Comparison of ENCODE assay signal across 14 cellular contexts in the genomic region with DNA sequence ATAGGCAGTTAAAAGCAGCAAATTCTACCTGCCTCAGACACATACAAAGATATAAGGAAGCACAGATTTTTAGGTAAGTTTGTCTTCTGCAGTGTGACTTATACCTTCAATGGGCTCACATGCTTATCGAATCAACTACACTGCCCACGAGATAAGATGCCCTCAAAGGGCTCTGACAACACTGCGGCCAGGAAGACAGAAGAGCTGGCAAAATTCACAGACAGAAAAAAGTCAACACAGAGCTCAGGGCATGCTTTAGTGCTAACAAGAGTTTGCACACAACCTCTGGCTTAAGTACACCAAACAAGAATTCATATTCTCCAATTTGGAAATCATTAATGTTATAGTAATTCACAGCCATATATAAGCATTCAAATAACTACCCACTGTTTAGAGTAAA.
DNase-seq lines count a peak whose midpoint lies in the region; ATAC-seq and TF ChIP-seq lines count a peak whose summit lies in the region.
"Had no signal": no experiment of that assay in that cellular context is flagged by ENCODE, and none has a peak within 500 bp of the region (broad histone marks: within the 10 kb centered on the region; RNA-seq: fewer than 3 reads in every experiment).

No MANE protein-coding gene starts in this region.

- intact Hi-C loops in cardiac septum (cut with DNase I), result loop anchor here (10.0 kb wide), 1 partner anchor 116 kb away; a partner anchor contains a TSS

- POLR2A ChIA-PET in CD8-positive, alpha-beta memory T cell (lab: Charles Lee), result no interaction called here

- no peak for ATAC-seq in GM18907 (IDR thresholded peaks at IDR 0.05; ENCODE audit: unreplicated experiment)
- no peak for ATAC-seq in GM21528 (IDR thresholded peaks at IDR 0.05; ENCODE audit: low FRiP score, unreplicated experiment)

- H3K4me3 ChIP-seq in cardiac muscle cell, result no peak overlapping the region
- H3K4me3 ChIP-seq in CD8-positive, alpha-beta memory T cell (ENCODE audit: low read length), result no peak overlapping the region

- H3K9me3 ChIP-seq in cardiac muscle cell (ENCODE audit: low read depth), result no peaks in the 10 kb centered on the region
- H3K9me3 ChIP-seq in CD8-positive, alpha-beta memory T cell (ENCODE audit: low read length), result no peaks in the 10 kb centered on the region

- H3K27me3 ChIP-seq in cardiac muscle cell, result no peaks in the 10 kb centered on the region
- H3K27me3 ChIP-seq in CD8-positive, alpha-beta memory T cell (ENCODE audit: insufficient read depth, low read length, poor library complexity, severe bottlenecking), result no peaks in the 10 kb centered on the region

- H3K9me3 Mint-ChIP-seq in CD8-positive, alpha-beta memory T cell, result no peaks in the 10 kb centered on the region
- H3K9me3 Mint-ChIP-seq in chondrocyte (ENCODE audit: low read depth) (no peaks in the 10 kb centered on the region), osteocyte (ENCODE audit: unreplicated experiment) (peaks cover 3% of the 10 kb centered on the region)

- no peak for TF ChIP-seq CTCF in cardiac muscle cell (IDR thresholded peaks at IDR 0.05; ENCODE audit: low read depth, low read length)
- no peak for TF ChIP-seq CTCF in chondrocyte (IDR thresholded peaks at IDR 0.05)
- TF ChIP-seq CTCF in osteocyte (IDR thresholded peaks at IDR 0.05), result no peak

- CTCF ChIA-PET in CD8-positive, alpha-beta memory T cell (lab: Charles Lee), result no interaction called here

- peaks cover 0 to 68% (median 15%) of the 10 kb centered on the region in 3 donors for H3K36me3 Mint-ChIP-seq in CD8-positive, alpha-beta memory T cell
- peaks cover 20% of the 10 kb centered on the region for H3K36me3 Mint-ChIP-seq in chondrocyte (ENCODE audit: low read depth)
- peaks cover 29% of the 10 kb centered on the region for H3K36me3 Mint-ChIP-seq in osteocyte (ENCODE audit: unreplicated experiment)

- no peaks in the 10 kb centered on the region for H3K36me3 ChIP-seq in cardiac muscle cell
- peaks cover 5% of the 10 kb centered on the region for H3K36me3 ChIP-seq in CD8-positive, alpha-beta memory T cell (ENCODE audit: insufficient read depth, low read length)

- H3K4me1 ChIP-seq in cardiac muscle cell (ENCODE audit: low read depth), result peaks cover 19% of the 10 kb centered on the region
- H3K4me1 ChIP-seq in CD8-positive, alpha-beta memory T cell (ENCODE audit: insufficient read depth, low read length), result no peaks in the 10 kb centered on the region

- H3K27ac ChIP-seq in cardiac muscle cell, result peak overlapping the region; percentile 35
- no peak overlapping the region for H3K27ac ChIP-seq in CD8-positive, alpha-beta memory T cell (ENCODE audit: low read depth, low read length)
- H3K27ac ChIP-seq: KMS-11, RWPE1 had no signal

- no peak for DNase-seq in cardiac muscle cell (ENCODE audit: low read depth in 1 of 2, low spot score in 1 of 2)
- DNase-seq in cardiac septum (ENCODE audit: low spot score), result no peak
- DNase-seq in CD8-positive, alpha-beta memory T cell, result no peak
- DNase-seq in chondrocyte (ENCODE audit: low spot score), result no peak
- no peak for DNase-seq in osteocyte (ENCODE audit: extremely low spot score, unreplicated experiment)
- no peak for DNase-seq in NCI-H1436 treated with DMSO at 0.1 percent for 48 hours (lab: John Stamatoyannopoulos, UW)
- DNase-seq: GOT3, NCI-H1092, NCI-H1694 treated with DMSO at 0.1 percent for 48 hours, NCI-H446 had no signal

- H3K4me3 Mint-ChIP-seq in CD8-positive, alpha-beta memory T cell, result no peak overlapping the region
- no peak overlapping the region for H3K4me3 Mint-ChIP-seq in chondrocyte (ENCODE audit: unreplicated experiment)
- no peak overlapping the region for H3K4me3 Mint-ChIP-seq in osteocyte (ENCODE audit: unreplicated experiment)

- peak overlapping the region in 5 of 8 donors; percentile 38 to 78 (median 55) for H3K27ac Mint-ChIP-seq in CD8-positive, alpha-beta memory T cell
- H3K27ac Mint-ChIP-seq in chondrocyte (ENCODE audit: unreplicated experiment) (peak overlapping the region; percentile 43), osteocyte (ENCODE audit: unreplicated experiment) (peak overlapping the region; percentile 8)

- H3K27me3 Mint-ChIP-seq in CD8-positive, alpha-beta memory T cell, result no peaks in the 10 kb centered on the region
- H3K27me3 Mint-ChIP-seq in chondrocyte (ENCODE audit: low read depth) (no peaks in the 10 kb centered on the region), osteocyte (ENCODE audit: unreplicated experiment) (no peaks in the 10 kb centered on the region)

- H3K4me1 Mint-ChIP-seq in CD8-positive, alpha-beta memory T cell, result peaks cover 43 to 68% (median 50%) of the 10 kb centered on the region in 3 donors
- H3K4me1 Mint-ChIP-seq in chondrocyte (ENCODE audit: low read depth) (peaks cover 29% of the 10 kb centered on the region), osteocyte (ENCODE audit: unreplicated experiment) (peaks cover 19% of the 10 kb centered on the region)
